In the genomic region with DNA sequence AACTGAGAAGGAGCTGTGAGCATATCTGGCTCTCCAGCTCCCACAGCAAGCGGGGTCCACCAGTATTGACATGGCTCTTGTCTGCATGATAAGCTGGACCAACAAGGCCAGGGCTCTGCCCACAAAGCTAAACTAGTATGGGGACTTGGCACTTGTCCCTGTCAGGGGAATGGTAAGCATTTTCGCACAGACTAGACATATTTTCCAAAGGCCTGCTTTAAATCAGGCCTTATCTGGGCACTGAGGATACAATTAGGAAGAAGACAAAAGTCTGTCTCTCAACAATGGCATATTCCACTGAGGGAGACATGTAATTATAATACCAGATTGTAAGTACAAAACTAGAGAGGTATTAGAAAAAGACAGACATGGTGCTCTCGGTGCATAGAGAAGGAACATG, we compare ENCODE assay signal across 19 cellular contexts. TPM values are rescaled to one million over a fixed set of nuclear protein-coding genes. Genes with fewer than 3 reads are reported as not detected.
DNase-seq lines count a peak whose midpoint lies in the region; ATAC-seq and TF ChIP-seq lines count a peak whose summit lies in the region.
"Had no signal": no experiment of that assay in that cellular context is flagged by ENCODE, and none has a peak within 500 bp of the region (broad histone marks: within the 10 kb centered on the region; RNA-seq: fewer than 3 reads in every experiment).

No MANE protein-coding gene starts in this region.

- H3K36me3 ChIP-seq in KMS-11 (ENCODE audit: insufficient read depth) (no peaks in the 10 kb centered on the region), GM23248 (ENCODE audit: low read depth) (no peaks in the 10 kb centered on the region)

- ATAC-seq in activated T-helper 17 cell treated with anti-CD3 and anti-CD28 coated beads, Interleukin-2, amount 50 U/mL, for 72 hours (replicated peaks) = no peak
- ATAC-seq in stimulated activated effector memory CD8-positive, alpha-beta T cell treated with anti-CD3 and anti-CD28 coated beads, Interleukin-12 subunit alpha, Interleukin-12 subunit beta, amount 100 ng/mL, for 72 hours = no peak
- no peak for ATAC-seq in HG02938 (IDR thresholded peaks at IDR 0.05; ENCODE audit: unreplicated experiment)
- ATAC-seq: Panc1 had no signal

- no peaks in the 10 kb centered on the region for H3K27me3 Mint-ChIP-seq in activated CD4-positive, alpha-beta memory T cell treated with anti-CD3 and anti-CD28 coated beads, Interleukin-2, amount 10 ng/mL, durations not matched to agents 7 days and 5 days
- no peaks in the 10 kb centered on the region for H3K27me3 Mint-ChIP-seq in activated CD4-positive, alpha-beta memory T cell treated with anti-CD3 and anti-CD28 coated beads for 36 hours
- no peaks in the 10 kb centered on the region for H3K27me3 Mint-ChIP-seq in activated T-helper 17 cell treated with anti-CD3 and anti-CD28 coated beads, Interleukin-2, amount 50 U/mL, for 72 hours

- peaks cover 62% of the 10 kb centered on the region for H3K4me1 ChIP-seq in KMS-11 (ENCODE audit: low read depth, poor library complexity, severe bottlenecking)
- H3K4me1 ChIP-seq in GM23248 (ENCODE audit: insufficient read depth) = peaks cover 33% of the 10 kb centered on the region
- H3K4me1 ChIP-seq: Caco-2 had no signal

- no peak for DNase-seq in activated CD4-positive, alpha-beta memory T cell treated with anti-CD3 and anti-CD28 coated beads, Interleukin-2, amount 10 ng/mL, durations not matched to agents 7 days and 5 days
- DNase-seq in activated CD4-positive, alpha-beta memory T cell treated with anti-CD3 and anti-CD28 coated beads for 36 hours = no peak
- DNase-seq in stimulated activated effector memory CD8-positive, alpha-beta T cell treated with anti-CD3 and anti-CD28 coated beads, Interleukin-12 subunit alpha, Interleukin-12 subunit beta, amount 100 ng/mL, for 72 hours (ENCODE audit: low spot score in 2 of 2) = no peak
- no peak for DNase-seq in GM23248
- DNase-seq: Caco-2, DMS153, EL, H7, Kasumi-1, MM.1S, NCI-H1105, NCI-H1694, NCI-H524 had no signal

- peaks cover 12% of the 10 kb centered on the region for H3K9me3 Mint-ChIP-seq in activated CD4-positive, alpha-beta memory T cell treated with anti-CD3 and anti-CD28 coated beads, Interleukin-2, amount 10 ng/mL, durations not matched to agents 7 days and 5 days
- peaks cover 11% of the 10 kb centered on the region for H3K9me3 Mint-ChIP-seq in activated CD4-positive, alpha-beta memory T cell treated with anti-CD3 and anti-CD28 coated beads for 36 hours
- no peaks in the 10 kb centered on the region for H3K9me3 Mint-ChIP-seq in activated T-helper 17 cell treated with anti-CD3 and anti-CD28 coated beads, Interleukin-2, amount 50 U/mL, for 72 hours
- no peaks in the 10 kb centered on the region for H3K9me3 Mint-ChIP-seq in stimulated activated effector memory CD8-positive, alpha-beta T cell treated with anti-CD3 and anti-CD28 coated beads, Interleukin-12 subunit alpha, Interleukin-12 subunit beta, amount 100 ng/mL, for 72 hours

- no peak overlapping the region for H2AFZ ChIP-seq in KMS-11 (ENCODE audit: low read depth)
- H2AFZ ChIP-seq in GM23248 = no peak overlapping the region

- whole genome bisulfite sequencing in GM23248 (ENCODE audit: low coverage in 1 of 2, low lambda C conversion rate in 2 of 2, missing lambda C conversion rate in 2 of 2), 2 experiments = 91 to 92% methylated on average over 3 of the region's 3 CpGs

- intact Hi-C loops in activated CD4-positive, alpha-beta memory T cell treated with anti-CD3 and anti-CD28 coated beads for 36 hours (cut with micrococcal nuclease) = loop anchor here (10.0 kb wide), 1 partner anchor 851 kb away; no protein-coding TSS in a partner anchor

- H3K9ac ChIP-seq in KMS-11 = no peak overlapping the region
- H3K9ac ChIP-seq in GM23248 = no peak overlapping the region

- in situ Hi-C loops in GM23248 (cut with MboI) = no loop called here

- H3K79me2 ChIP-seq in KMS-11 (ENCODE audit: insufficient read depth, low read depth) = no peaks in the 10 kb centered on the region
- H3K79me2 ChIP-seq in GM23248 (ENCODE audit: insufficient read depth) = no peaks in the 10 kb centered on the region

- no peaks in the 10 kb centered on the region for H3K9me3 ChIP-seq in GM23248 (ENCODE audit: low read depth)
- H3K9me3 ChIP-seq: Caco-2 had no signal

- peaks cover 81% of the 10 kb centered on the region for H3K4me1 Mint-ChIP-seq in activated CD4-positive, alpha-beta memory T cell treated with anti-CD3 and anti-CD28 coated beads, Interleukin-2, amount 10 ng/mL, durations not matched to agents 7 days and 5 days
- H3K4me1 Mint-ChIP-seq in activated CD4-positive, alpha-beta memory T cell treated with anti-CD3 and anti-CD28 coated beads for 36 hours (ENCODE audit: low read depth) = peaks cover 67% of the 10 kb centered on the region
- H3K4me1 Mint-ChIP-seq in activated T-helper 17 cell treated with anti-CD3 and anti-CD28 coated beads, Interleukin-2, amount 50 U/mL, for 72 hours = peaks cover 48% of the 10 kb centered on the region
- H3K4me1 Mint-ChIP-seq in stimulated activated effector memory CD8-positive, alpha-beta T cell treated with anti-CD3 and anti-CD28 coated beads, Interleukin-12 subunit alpha, Interleukin-12 subunit beta, amount 100 ng/mL, for 72 hours = peaks cover 63% of the 10 kb centered on the region

- no peaks in the 10 kb centered on the region for H4K20me1 ChIP-seq in KMS-11 (ENCODE audit: insufficient read depth)
- H4K20me1 ChIP-seq in GM23248 (ENCODE audit: insufficient read depth) = no peaks in the 10 kb centered on the region

- POLR2A ChIA-PET in activated CD4-positive, alpha-beta memory T cell treated with anti-CD3 and anti-CD28 coated beads, Interleukin-2, amount 10 ng/mL, durations not matched to agents 7 days and 5 days (lab: Charles Lee) = interaction anchor here (2.0 kb wide), 1 partner anchor 11 kb away, joined by 5 read pairs; no protein-coding TSS in a partner anchor
- POLR2A ChIA-PET in activated CD4-positive, alpha-beta memory T cell treated with anti-CD3 and anti-CD28 coated beads for 36 hours (lab: Charles Lee) = interaction anchor here (8.1 kb wide), 1 partner anchor 8 kb away, joined by 65 read pairs; no protein-coding TSS in a partner anchor

- H3K4me3 ChIP-seq in KMS-11 (IDR thresholded peaks at IDR 0.05; ENCODE audit: insufficient read depth, low read depth, low read length) (no peak overlapping the region), GM23248 (no peak overlapping the region)

- peaks cover 14% of the 10 kb centered on the region for H3F3A ChIP-seq in GM23248 (ENCODE audit: insufficient read depth)

- H3K27me3 ChIP-seq in KMS-11 (ENCODE audit: insufficient read depth, low read depth) (no peaks in the 10 kb centered on the region), GM23248 (replicated peaks; ENCODE audit: insufficient read depth) (no peaks in the 10 kb centered on the region)

- peaks cover 26% of the 10 kb centered on the region for H3K36me3 Mint-ChIP-seq in activated CD4-positive, alpha-beta memory T cell treated with anti-CD3 and anti-CD28 coated beads, Interleukin-2, amount 10 ng/mL, durations not matched to agents 7 days and 5 days (ENCODE audit: low read depth)
- H3K36me3 Mint-ChIP-seq in activated CD4-positive, alpha-beta memory T cell treated with anti-CD3 and anti-CD28 coated beads for 36 hours = peaks cover 5% of the 10 kb centered on the region
- no peaks in the 10 kb centered on the region for H3K36me3 Mint-ChIP-seq in activated T-helper 17 cell treated with anti-CD3 and anti-CD28 coated beads, Interleukin-2, amount 50 U/mL, for 72 hours (ENCODE audit: low read depth)
- H3K36me3 Mint-ChIP-seq in stimulated activated effector memory CD8-positive, alpha-beta T cell treated with anti-CD3 and anti-CD28 coated beads, Interleukin-12 subunit alpha, Interleukin-12 subunit beta, amount 100 ng/mL, for 72 hours = peaks cover 22% of the 10 kb centered on the region

- peak overlapping the region; percentile 99; the same call in 1 of the 2 replicates for H3K27ac ChIP-seq in KMS-11
- no peak overlapping the region for H3K27ac ChIP-seq in GM23248

- no peak overlapping the region for H3K4me3 Mint-ChIP-seq in activated CD4-positive, alpha-beta memory T cell treated with anti-CD3 and anti-CD28 coated beads, Interleukin-2, amount 10 ng/mL, durations not matched to agents 7 days and 5 days
- H3K4me3 Mint-ChIP-seq in activated CD4-positive, alpha-beta memory T cell treated with anti-CD3 and anti-CD28 coated beads for 36 hours = no peak overlapping the region
- peak overlapping the region; percentile 72 for H3K4me3 Mint-ChIP-seq in activated T-helper 17 cell treated with anti-CD3 and anti-CD28 coated beads, Interleukin-2, amount 50 U/mL, for 72 hours
- peak overlapping the region; percentile 49 for H3K4me3 Mint-ChIP-seq in stimulated activated effector memory CD8-positive, alpha-beta T cell treated with anti-CD3 and anti-CD28 coated beads, Interleukin-12 subunit alpha, Interleukin-12 subunit beta, amount 100 ng/mL, for 72 hours
- H3K4me3 Mint-ChIP-seq: CD14-positive monocyte had no signal

- CTCF ChIA-PET in activated CD4-positive, alpha-beta memory T cell treated with anti-CD3 and anti-CD28 coated beads, Interleukin-2, amount 10 ng/mL, durations not matched to agents 7 days and 5 days (lab: Charles Lee) = no interaction called here
- CTCF ChIA-PET in activated CD4-positive, alpha-beta memory T cell treated with anti-CD3 and anti-CD28 coated beads for 36 hours (lab: Charles Lee) = no interaction called here

- H3K4me2 ChIP-seq in KMS-11 = peak overlapping the region; percentile 98
- no peak overlapping the region for H3K4me2 ChIP-seq in GM23248 (ENCODE audit: unreplicated experiment)

- TF ChIP-seq CTCF in KMS-11 (conservative IDR thresholded peaks at IDR 0.05; ENCODE audit: low read depth, low read length) = no peak

- no peaks in the 10 kb centered on the region for H3K9me2 ChIP-seq in GM23248 (ENCODE audit: insufficient read depth)

- peak overlapping the region; percentile 97 for H3K27ac Mint-ChIP-seq in activated CD4-positive, alpha-beta memory T cell treated with anti-CD3 and anti-CD28 coated beads, Interleukin-2, amount 10 ng/mL, durations not matched to agents 7 days and 5 days
- no peak overlapping the region for H3K27ac Mint-ChIP-seq in activated CD4-positive, alpha-beta memory T cell treated with anti-CD3 and anti-CD28 coated beads for 36 hours
- H3K27ac Mint-ChIP-seq in activated T-helper 17 cell treated with anti-CD3 and anti-CD28 coated beads, Interleukin-2, amount 50 U/mL, for 72 hours = peak overlapping the region; percentile 34
- peak overlapping the region; percentile 53 for H3K27ac Mint-ChIP-seq in stimulated activated effector memory CD8-positive, alpha-beta T cell treated with anti-CD3 and anti-CD28 coated beads, Interleukin-12 subunit alpha, Interleukin-12 subunit beta, amount 100 ng/mL, for 72 hours

RNA-seq across cellular contexts. Expression of gene CSF2, which starts 32.1 kb away (rescaled TPM):
- total RNA-seq in activated CD4-positive, alpha-beta memory T cell treated with anti-CD3 and anti-CD28 coated beads, Interleukin-2, amount 10 ng/mL, durations not matched to agents 7 days and 5 days = 10 to 100 TPM; 30.8 to 32.7 TPM
- 100 to 1,000 TPM; 125 to 128 TPM for total RNA-seq in activated CD4-positive, alpha-beta memory T cell treated with anti-CD3 and anti-CD28 coated beads for 36 hours
- 100 to 1,000 TPM in 1 of 2 donors, 10 to 100 TPM in 1; 14.6 to 159 TPM for total RNA-seq in activated T-helper 17 cell treated with anti-CD3 and anti-CD28 coated beads, Interleukin-2, amount 50 U/mL, for 72 hours
- not detected in 2 replicates for total RNA-seq in GM23248 (2014; rRNA removed; shearing (Covaris generic))
- not detected in 2 replicates for polyA plus RNA-seq in GM23248 (2016; fragmentation: Nextera tagmentation; extraction: Ambion mirVana)
- total RNA-seq: A673, Caco-2, H7 had no signal
- polyA plus RNA-seq: CD14-positive monocyte had no signal

RNA-seq across cellular contexts. Expression of gene IL3, which starts 45.2 kb away (rescaled TPM):
- total RNA-seq in activated CD4-positive, alpha-beta memory T cell treated with anti-CD3 and anti-CD28 coated beads, Interleukin-2, amount 10 ng/mL, durations not matched to agents 7 days and 5 days = 1 to 10 TPM; 1.4 to 1.6 TPM
- total RNA-seq in activated CD4-positive, alpha-beta memory T cell treated with anti-CD3 and anti-CD28 coated beads for 36 hours = 10 to 100 TPM; 23.1 to 23.3 TPM
- total RNA-seq in activated T-helper 17 cell treated with anti-CD3 and anti-CD28 coated beads, Interleukin-2, amount 50 U/mL, for 72 hours = 1 to 10 TPM in 1 of 2 donors, under 1 TPM in 1; 0.32 to 9.0 TPM
- total RNA-seq in GM23248 (2014; rRNA removed; shearing (Covaris generic)) = not detected in 2 replicates
- polyA plus RNA-seq in GM23248 (2016; fragmentation: Nextera tagmentation; extraction: Ambion mirVana) = not detected in 2 replicates
- total RNA-seq: A673, Caco-2, H7 had no signal
- polyA plus RNA-seq: CD14-positive monocyte had no signal

Comparison
In these comparisons a context has a peak if more than half of its experiments do, and no peak if none do; other contexts are left out.
1. H3K4me3 Mint-ChIP-seq: peak in activated T-helper 17 cell treated with anti-CD3 and anti-CD28 coated beads, Interleukin-2, amount 50 U/mL, for 72 hours (single experiment) and stimulated activated effector memory CD8-positive, alpha-beta T cell treated with anti-CD3 and anti-CD28 coated beads, Interleukin-12 subunit alpha, Interleukin-12 subunit beta, amount 100 ng/mL, for 72 hours (single experiment); none in activated CD4-positive, alpha-beta memory T cell treated with anti-CD3 and anti-CD28 coated beads, Interleukin-2, amount 10 ng/mL, durations not matched to agents 7 days and 5 days (single experiment) and activated CD4-positive, alpha-beta memory T cell treated with anti-CD3 and anti-CD28 coated beads for 36 hours (single experiment).
2. RNA of gene CSF2, which starts 32.1 kb away (total RNA-seq): 14.6 to 159 TPM in activated T-helper 17 cell treated with anti-CD3 and anti-CD28 coated beads, Interleukin-2, amount 50 U/mL, for 72 hours, 125 to 128 TPM in activated CD4-positive, alpha-beta memory T cell treated with anti-CD3 and anti-CD28 coated beads for 36 hours and 30.8 to 32.7 TPM in activated CD4-positive, alpha-beta memory T cell treated with anti-CD3 and anti-CD28 coated beads, Interleukin-2, amount 10 ng/mL, durations not matched to agents 7 days and 5 days; not detected in GM23248; every median in the first group is over 10 times any median in the second.